In genomic region chr2:64543006-64543697, GRCh38 we compare ENCODE assay signal across 20 cellular contexts. TPM values are rescaled to one million over a fixed set of nuclear protein-coding genes. Genes with fewer than 3 reads are reported as not detected.
DNase-seq lines count a peak whose midpoint lies in the region; ATAC-seq, FAIRE-seq and TF ChIP-seq lines count a peak whose summit lies in the region.
"Had no signal": no experiment of that assay in that cellular context is flagged by ENCODE, and none has a peak within 500 bp of the region (broad histone marks: within the 10 kb centered on the region; RNA-seq: fewer than 3 reads in every experiment).

No MANE protein-coding gene starts in this region.

- TF ChIP-seq EP300 in HepG2 (IDR thresholded peaks at IDR 0.05; ENCODE audit: low read depth in 2 of 2, low read length in 2 of 2) (no peak), HepG2 (CRISPR knock-in tag; IDR thresholded peaks at IDR 0.05; ENCODE audit: borderline replicate concordance) (no peak)

- CTCF ChIA-PET in HepG2 (lab: Yijun Ruan, JAX; ENCODE audit: low intra/inter-chr PET ratio, low total read pairs), result no interaction called here

- H3K27me3 Mint-ChIP-seq in activated naive CD8-positive, alpha-beta T cell, result no peaks in the 10 kb centered on the region
- H3K27me3 Mint-ChIP-seq in activated naive CD8-positive, alpha-beta T cell treated with anti-CD3 and anti-CD28 coated beads for 36 hours, result no peaks in the 10 kb centered on the region
- no peaks in the 10 kb centered on the region for H3K27me3 Mint-ChIP-seq in effector memory CD8-positive, alpha-beta T cell
- H3K27me3 Mint-ChIP-seq: activated CD4-positive, alpha-beta T cell treated with anti-CD3 and anti-CD28 coated beads, Interleukin-2, amount 10 ng/mL, durations not matched to agents 24 days and 14 days; activated T-helper 17 cell treated with anti-CD3 and anti-CD28 coated beads, Interleukin-2, amount 50 U/mL, for 72 hours had no signal

- H3K4me3 ChIP-seq in body of pancreas, result no peak overlapping the region
- peak overlapping the region in 2 of 3 experiments; percentile 35 to 38; a peak in 3 of 6 replicates for H3K4me3 ChIP-seq in HepG2 (replicated peaks in 1 of 3; ENCODE audit: insufficient read depth in 1 of 3, low read depth in 2 of 3, low read length in 3 of 3)
- no peak overlapping the region for H3K4me3 ChIP-seq in lower leg skin (ENCODE audit: low read depth, poor library complexity, severe bottlenecking)
- H3K4me3 ChIP-seq: BLaER1, GM12878, lower lobe of right lung had no signal

- intact Hi-C loops in body of pancreas (cut with DNase I) (no loop called here), HepG2 (cut with micrococcal nuclease; ENCODE audit: unreplicated experiment) (loop anchor here (2.0 kb wide), 1 partner anchor 18 kb away; the partner anchor contains the start of gene AFTPH), lower leg skin (cut with DNase I; ENCODE audit: low total_unique reads) (no loop called here)

- H3K27ac Mint-ChIP-seq in activated naive CD8-positive, alpha-beta T cell, result peak overlapping the region; percentile 18
- H3K27ac Mint-ChIP-seq in activated naive CD8-positive, alpha-beta T cell treated with anti-CD3 and anti-CD28 coated beads for 36 hours, result no peak overlapping the region
- H3K27ac Mint-ChIP-seq in effector memory CD8-positive, alpha-beta T cell, result peak overlapping the region in 1 of 2 donors; percentile 57
- H3K27ac Mint-ChIP-seq: activated CD4-positive, alpha-beta T cell treated with anti-CD3 and anti-CD28 coated beads, Interleukin-2, amount 10 ng/mL, durations not matched to agents 24 days and 14 days; endodermal cell; H9 had no signal

- H3K9me3 ChIP-seq in body of pancreas (no peaks in the 10 kb centered on the region), HepG2 (ENCODE audit: low read length) (no peaks in the 10 kb centered on the region)
- H3K9me3 ChIP-seq: lower lobe of right lung had no signal

- peak; percentile 5 for ATAC-seq in body of pancreas
- ATAC-seq in HepG2, result peak; percentile 20; the same call in 1 of the 3 replicates
- no peak for ATAC-seq in effector memory CD8-positive, alpha-beta T cell (replicated peaks)
- ATAC-seq: activated T-helper 17 cell treated with anti-CD3 and anti-CD28 coated beads, Interleukin-2, amount 50 U/mL, for 72 hours; GM12878; lower lobe of right lung; sciatic nerve had no signal

- H3K4me1 ChIP-seq in body of pancreas (peaks cover 83% of the 10 kb centered on the region), HepG2 (ENCODE audit: insufficient read depth, low read length) (peaks cover 65% of the 10 kb centered on the region)
- H3K4me1 ChIP-seq: BLaER1 had no signal

- peaks cover 9% of the 10 kb centered on the region; the same call in 1 of the 2 replicates for H4K20me1 ChIP-seq in HepG2 (ENCODE audit: insufficient read depth, low read length)

- peak overlapping the region; percentile 8 to 84 (median 66) for H3K27ac ChIP-seq in body of pancreas
- H3K27ac ChIP-seq in HepG2 (ENCODE audit: extremely low read length, insufficient read depth, low read length), result peak overlapping the region; percentile 10
- no peak overlapping the region for H3K27ac ChIP-seq in caudate nucleus (ENCODE audit: low read depth, low read length)
- H3K27ac ChIP-seq: BLaER1, lower lobe of right lung had no signal

- H3K36me3 Mint-ChIP-seq in activated naive CD8-positive, alpha-beta T cell, result no peaks in the 10 kb centered on the region
- peaks cover 11% of the 10 kb centered on the region for H3K36me3 Mint-ChIP-seq in activated naive CD8-positive, alpha-beta T cell treated with anti-CD3 and anti-CD28 coated beads for 36 hours
- H3K36me3 Mint-ChIP-seq in effector memory CD8-positive, alpha-beta T cell (ENCODE audit: insufficient read depth), result no peaks in the 10 kb centered on the region

- no peak for DNase-seq in activated naive CD8-positive, alpha-beta T cell treated with anti-CD3 and anti-CD28 coated beads for 36 hours
- DNase-seq in body of pancreas (no peak), HepG2 (ENCODE audit: low spot score) (peak; percentile 44), lower leg skin (ENCODE audit: low spot score in 2 of 2) (no peak), OCI-M1 (lab: John Stamatoyannopoulos, UW) (no peak), caudate nucleus (lab: John Stamatoyannopoulos, UW) (no peak)
- DNase-seq in effector memory CD8-positive, alpha-beta T cell, result no peak
- DNase-seq: 8988T; activated CD4-positive, alpha-beta T cell treated with anti-CD3 and anti-CD28 coated beads, Interleukin-2, amount 10 ng/mL, durations not matched to agents 24 days and 14 days; endodermal cell; H9; lower lobe of right lung; NCI-H2029; NCI-H510A; stimulated activated naive CD8-positive, alpha-beta T cell treated with anti-CD3 and anti-CD28 coated beads, Interleukin-15, Interleukin-2, amounts not matched to agents 100 U/mL and 50 U/mL, for 24 hours had no signal

- peaks cover 64% of the 10 kb centered on the region for H3K79me2 ChIP-seq in HepG2 (ENCODE audit: insufficient read depth, low read length)

- no peak overlapping the region for H3K9ac ChIP-seq in HepG2 (ENCODE audit: insufficient read depth, low read depth, low read length)
- H3K9ac ChIP-seq: BLaER1 had no signal

- BruUV-seq in HepG2 (replicated peaks; lab: Mats Ljungman, UMichigan), result no TSS peak

- H3K4me1 Mint-ChIP-seq in activated naive CD8-positive, alpha-beta T cell (ENCODE audit: low read depth), result peaks cover 64% of the 10 kb centered on the region
- H3K4me1 Mint-ChIP-seq in activated naive CD8-positive, alpha-beta T cell treated with anti-CD3 and anti-CD28 coated beads for 36 hours, result peaks cover 57% of the 10 kb centered on the region
- H3K4me1 Mint-ChIP-seq in effector memory CD8-positive, alpha-beta T cell (ENCODE audit: low read depth in 2 of 2), result peaks cover 20 to 50% of the 10 kb centered on the region in 2 donors

- no peak overlapping the region for H3K4me3 Mint-ChIP-seq in activated naive CD8-positive, alpha-beta T cell
- no peak overlapping the region for H3K4me3 Mint-ChIP-seq in activated naive CD8-positive, alpha-beta T cell treated with anti-CD3 and anti-CD28 coated beads for 36 hours
- no peak overlapping the region for H3K4me3 Mint-ChIP-seq in effector memory CD8-positive, alpha-beta T cell
- H3K4me3 Mint-ChIP-seq: activated CD4-positive, alpha-beta T cell treated with anti-CD3 and anti-CD28 coated beads, Interleukin-2, amount 10 ng/mL, durations not matched to agents 24 days and 14 days; endodermal cell; H9 had no signal

- H2AFZ ChIP-seq in HepG2 (ENCODE audit: low read length), result no peak overlapping the region

- in situ Hi-C loops in HepG2 (cut with HindIII; ENCODE audit: extremely low pct_ligation_motif_present, low pct_unique_long_range_greater_than_20kb), result no loop called here

- TF ChIP-seq POLR2A in body of pancreas (IDR thresholded peaks at IDR 0.05) (no peak), HepG2 (IDR thresholded peaks at IDR 0.05; ENCODE audit: insufficient read depth in 1 of 2, low read depth in 2 of 2, low read length in 2 of 2) (no peak), lower leg skin (IDR thresholded peaks at IDR 0.05) (no peak)

- peak overlapping the region; percentile 50 for H3K4me2 ChIP-seq in HepG2 (ENCODE audit: low read depth, low read length)
- H3K4me2 ChIP-seq: BLaER1 had no signal

- TF ChIP-seq CTCF in body of pancreas (IDR thresholded peaks at IDR 0.05), result no peak
- no peak for TF ChIP-seq CTCF in HepG2 (CRISPR knock-in tag; IDR thresholded peaks at IDR 0.05)
- no peak for TF ChIP-seq CTCF in lower leg skin (IDR thresholded peaks at IDR 0.05)

- H3K9me3 Mint-ChIP-seq in activated naive CD8-positive, alpha-beta T cell (ENCODE audit: low read depth), result no peaks in the 10 kb centered on the region
- H3K9me3 Mint-ChIP-seq in activated naive CD8-positive, alpha-beta T cell treated with anti-CD3 and anti-CD28 coated beads for 36 hours, result no peaks in the 10 kb centered on the region
- H3K9me3 Mint-ChIP-seq in effector memory CD8-positive, alpha-beta T cell, result no peaks in the 10 kb centered on the region
- H3K9me3 Mint-ChIP-seq: activated CD4-positive, alpha-beta T cell treated with anti-CD3 and anti-CD28 coated beads, Interleukin-2, amount 10 ng/mL, durations not matched to agents 24 days and 14 days; activated T-helper 17 cell treated with anti-CD3 and anti-CD28 coated beads, Interleukin-2, amount 50 U/mL, for 72 hours; endodermal cell; H9 had no signal

- H3K36me3 ChIP-seq in body of pancreas (replicated peaks in 1 of 2; ENCODE audit: insufficient read depth in 1 of 2, low read depth in 2 of 2) (no peaks in the 10 kb centered on the region), HepG2 (replicated peaks in 1 of 2; ENCODE audit: control insufficient read depth in 1 of 2, insufficient read depth in 2 of 2, low read length in 2 of 2) (no peaks in the 10 kb centered on the region)
- H3K36me3 ChIP-seq: lower lobe of right lung had no signal

- FAIRE-seq in HepG2 (lab: Jason Lieb, UNC), result peak; percentile 18
- FAIRE-seq: GM12878 had no signal

- TF ChIP-seq RAD21 in HepG2 (CRISPR knock-in tag; IDR thresholded peaks at IDR 0.05), result no peak

- H3K27me3 ChIP-seq in body of pancreas (no peaks in the 10 kb centered on the region), HepG2 (ENCODE audit: control insufficient read depth in 1 of 2, insufficient read depth in 2 of 2, low read length in 2 of 2) (no peaks in the 10 kb centered on the region)
- H3K27me3 ChIP-seq: BLaER1 had no signal

- POLR2A ChIA-PET in HepG2 (lab: Yijun Ruan, JAX), result interaction anchor here (1.0 to 1.8 kb wide), 2 partner anchors 11 to 26 kb away, joined by 4 to 5 read pairs; no protein-coding TSS in a partner anchor

RNA-seq across cellular contexts. Expression of gene AFTPH, which starts 19.0 kb away (rescaled TPM):
- 10 to 100 TPM; 36.5 to 36.7 TPM for total RNA-seq in activated naive CD8-positive, alpha-beta T cell treated with anti-CD3 and anti-CD28 coated beads for 36 hours
- total RNA-seq in body of pancreas (10 to 100 TPM; 32.0 to 52.9 TPM), HepG2 (2016; rRNA removed; fragmentation: Illumina TruSeq; extraction: Trizol) (36.8 and 45.9 TPM in 2 replicates), lower leg skin (10 to 100 TPM; 46.4 to 53.8 (median 49.6) TPM)
- total RNA-seq in HepG2 (2016; cell fraction: cytosol; rRNA removed; fragmentation: Illumina TruSeq; extraction: Trizol; ENCODE audit: low read depth), result 17.9 and 21.2 TPM in 2 replicates
- 36.6 and 50.6 TPM in 2 replicates for total RNA-seq in HepG2 (2016; cell fraction: insoluble cytoplasmic fraction; rRNA removed; fragmentation: Illumina TruSeq; extraction: Trizol)
- 30.5 and 36.5 TPM in 2 replicates for total RNA-seq in HepG2 (2016; cell fraction: membrane; rRNA removed; fragmentation: Illumina TruSeq; extraction: Trizol)
- 27.4 and 31.1 TPM in 2 replicates for total RNA-seq in HepG2 (2016; cell fraction: nucleus; rRNA removed; fragmentation: Illumina TruSeq; extraction: Trizol)
- polyA plus RNA-seq in HepG2 (2011; rRNA removed), result 22.6 and 27.5 TPM in 2 replicates
- 12.5 and 16.4 TPM in 2 replicates for polyA plus RNA-seq in HepG2 (2011; cell fraction: cytosol; rRNA removed)
- polyA plus RNA-seq in HepG2 (2011; cell fraction: nucleus; rRNA removed), result 8.6 and 11.4 TPM in 2 replicates
- polyA plus RNA-seq in HepG2 (2012), result 19.6 and 29.6 TPM in 2 replicates
- 3.8 and 5.1 TPM in 2 replicates for polyA plus RNA-seq in HepG2 (2016; cell fraction: cytosol; fragmentation: Illumina TruSeq; extraction: Trizol; ENCODE audit: low read depth)
- 41.1 and 41.2 TPM in 2 replicates for polyA plus RNA-seq in HepG2 (2016; cell fraction: insoluble cytoplasmic fraction; fragmentation: Illumina TruSeq; extraction: Trizol; ENCODE audit: low read depth)
- polyA plus RNA-seq in HepG2 (2016; cell fraction: membrane; fragmentation: Illumina TruSeq; extraction: Trizol; ENCODE audit: low read depth), result 11.6 and 13.1 TPM in 2 replicates
- 35.6 and 37.0 TPM in 2 replicates for polyA plus RNA-seq in HepG2 (2016; cell fraction: nucleus; fragmentation: Illumina TruSeq; extraction: Trizol; ENCODE audit: insufficient read depth, low read depth)
- 9.2 and 13.7 TPM in 2 replicates for polyA minus RNA-seq in HepG2 (2011; rRNA and poly(A)+ RNA removed; ENCODE audit: low replicate concordance)
- polyA minus RNA-seq in HepG2 (2011; cell fraction: cytosol; rRNA and poly(A)+ RNA removed), result 16.5 and 19.2 TPM in 2 replicates
- polyA minus RNA-seq in HepG2 (2011; cell fraction: nucleus; rRNA and poly(A)+ RNA removed), result 36.2 and 39.9 TPM in 2 replicates

Comparison
In these comparisons a context has a peak if more than half of its experiments do, and no peak if none do; other contexts are left out.
1. H3K4me3 ChIP-seq: peak in HepG2 (2 of 3); none in body of pancreas (0 of 2) and lower leg skin (single experiment).